Comparison of ENCODE assay signal across 1 cellular context in genomic region chr1:17606826-17607440, GRCh38.
A peak's percentile ranks its signal among the peaks of the same experiment; 100 is the strongest.
TF ChIP-seq lines count a peak whose summit lies in the region.

No MANE protein-coding gene starts in this region.

TF ChIP-seq in HepG2, 621 proteins besides CTCF, POLR2A, EP300 and RAD21 (continued from another document and continues in another):
- TF ChIP-seq, protein P1, sequence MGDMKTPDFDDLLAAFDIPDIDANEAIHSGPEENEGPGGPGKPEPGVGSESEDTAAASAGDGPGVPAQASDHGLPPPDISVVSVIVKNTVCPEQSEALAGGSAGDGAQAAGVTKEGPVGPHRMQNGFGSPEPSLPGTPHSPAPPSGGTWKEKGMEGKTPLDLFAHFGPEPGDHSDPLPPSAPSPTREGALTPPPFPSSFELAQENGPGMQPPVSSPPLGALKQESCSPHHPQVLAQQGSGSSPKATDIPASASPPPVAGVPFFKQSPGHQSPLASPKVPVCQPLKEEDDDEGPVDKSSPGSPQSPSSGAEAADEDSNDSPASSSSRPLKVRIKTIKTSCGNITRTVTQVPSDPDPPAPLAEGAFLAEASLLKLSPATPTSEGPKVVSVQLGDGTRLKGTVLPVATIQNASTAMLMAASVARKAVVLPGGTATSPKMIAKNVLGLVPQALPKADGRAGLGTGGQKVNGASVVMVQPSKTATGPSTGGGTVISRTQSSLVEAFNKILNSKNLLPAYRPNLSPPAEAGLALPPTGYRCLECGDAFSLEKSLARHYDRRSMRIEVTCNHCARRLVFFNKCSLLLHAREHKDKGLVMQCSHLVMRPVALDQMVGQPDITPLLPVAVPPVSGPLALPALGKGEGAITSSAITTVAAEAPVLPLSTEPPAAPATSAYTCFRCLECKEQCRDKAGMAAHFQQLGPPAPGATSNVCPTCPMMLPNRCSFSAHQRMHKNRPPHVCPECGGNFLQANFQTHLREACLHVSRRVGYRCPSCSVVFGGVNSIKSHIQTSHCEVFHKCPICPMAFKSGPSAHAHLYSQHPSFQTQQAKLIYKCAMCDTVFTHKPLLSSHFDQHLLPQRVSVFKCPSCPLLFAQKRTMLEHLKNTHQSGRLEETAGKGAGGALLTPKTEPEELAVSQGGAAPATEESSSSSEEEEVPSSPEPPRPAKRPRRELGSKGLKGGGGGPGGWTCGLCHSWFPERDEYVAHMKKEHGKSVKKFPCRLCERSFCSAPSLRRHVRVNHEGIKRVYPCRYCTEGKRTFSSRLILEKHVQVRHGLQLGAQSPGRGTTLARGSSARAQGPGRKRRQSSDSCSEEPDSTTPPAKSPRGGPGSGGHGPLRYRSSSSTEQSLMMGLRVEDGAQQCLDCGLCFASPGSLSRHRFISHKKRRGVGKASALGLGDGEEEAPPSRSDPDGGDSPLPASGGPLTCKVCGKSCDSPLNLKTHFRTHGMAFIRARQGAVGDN (CRISPR knock-in tag; IDR thresholded peaks at IDR 0.05): peak; percentile 43
- TF ChIP-seq NRL (CRISPR knock-in tag; IDR thresholded peaks at IDR 0.05; ENCODE audit: borderline replicate concordance): peak; percentile 28; the same call in 1 of the 2 replicates
- TF ChIP-seq BCL6 (CRISPR knock-in tag; IDR thresholded peaks at IDR 0.05): 0 out of 2 replicates have a peak, but pooled peaks have one; percentile 20
- peak; percentile 51 for TF ChIP-seq RBM22 (optimal IDR thresholded peaks at IDR 0.05; ENCODE audit: low read length)
- peak; percentile 23 for TF ChIP-seq TEAD3 (CRISPR knock-in tag; optimal IDR thresholded peaks at IDR 0.05; ENCODE audit: borderline replicate concordance)
- TF ChIP-seq, protein P2, sequence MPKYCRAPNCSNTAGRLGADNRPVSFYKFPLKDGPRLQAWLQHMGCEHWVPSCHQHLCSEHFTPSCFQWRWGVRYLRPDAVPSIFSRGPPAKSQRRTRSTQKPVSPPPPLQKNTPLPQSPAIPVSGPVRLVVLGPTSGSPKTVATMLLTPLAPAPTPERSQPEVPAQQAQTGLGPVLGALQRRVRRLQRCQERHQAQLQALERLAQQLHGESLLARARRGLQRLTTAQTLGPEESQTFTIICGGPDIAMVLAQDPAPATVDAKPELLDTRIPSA (CRISPR knock-in tag; IDR thresholded peaks at IDR 0.05; ENCODE audit: borderline replicate concordance): no peak
- TF ChIP-seq ZNF430 (CRISPR knock-in tag; IDR thresholded peaks at IDR 0.05): no peak
- peak; percentile 19; the same call in 1 of the 2 replicates for TF ChIP-seq ZNF788 (CRISPR knock-in tag; IDR thresholded peaks at IDR 0.05; ENCODE audit: borderline replicate concordance)
- TF ChIP-seq ZNF737 (CRISPR knock-in tag; IDR thresholded peaks at IDR 0.05; ENCODE audit: borderline replicate concordance): no peak
- TF ChIP-seq ZSCAN31 (CRISPR knock-in tag; IDR thresholded peaks at IDR 0.05; ENCODE audit: low read depth): 0 out of 2 replicates have a peak, but pooled peaks have one; percentile 36
- TF ChIP-seq ZNF136 (CRISPR knock-in tag; IDR thresholded peaks at IDR 0.05; ENCODE audit: low read depth): no peak
- TF ChIP-seq, protein P3, sequence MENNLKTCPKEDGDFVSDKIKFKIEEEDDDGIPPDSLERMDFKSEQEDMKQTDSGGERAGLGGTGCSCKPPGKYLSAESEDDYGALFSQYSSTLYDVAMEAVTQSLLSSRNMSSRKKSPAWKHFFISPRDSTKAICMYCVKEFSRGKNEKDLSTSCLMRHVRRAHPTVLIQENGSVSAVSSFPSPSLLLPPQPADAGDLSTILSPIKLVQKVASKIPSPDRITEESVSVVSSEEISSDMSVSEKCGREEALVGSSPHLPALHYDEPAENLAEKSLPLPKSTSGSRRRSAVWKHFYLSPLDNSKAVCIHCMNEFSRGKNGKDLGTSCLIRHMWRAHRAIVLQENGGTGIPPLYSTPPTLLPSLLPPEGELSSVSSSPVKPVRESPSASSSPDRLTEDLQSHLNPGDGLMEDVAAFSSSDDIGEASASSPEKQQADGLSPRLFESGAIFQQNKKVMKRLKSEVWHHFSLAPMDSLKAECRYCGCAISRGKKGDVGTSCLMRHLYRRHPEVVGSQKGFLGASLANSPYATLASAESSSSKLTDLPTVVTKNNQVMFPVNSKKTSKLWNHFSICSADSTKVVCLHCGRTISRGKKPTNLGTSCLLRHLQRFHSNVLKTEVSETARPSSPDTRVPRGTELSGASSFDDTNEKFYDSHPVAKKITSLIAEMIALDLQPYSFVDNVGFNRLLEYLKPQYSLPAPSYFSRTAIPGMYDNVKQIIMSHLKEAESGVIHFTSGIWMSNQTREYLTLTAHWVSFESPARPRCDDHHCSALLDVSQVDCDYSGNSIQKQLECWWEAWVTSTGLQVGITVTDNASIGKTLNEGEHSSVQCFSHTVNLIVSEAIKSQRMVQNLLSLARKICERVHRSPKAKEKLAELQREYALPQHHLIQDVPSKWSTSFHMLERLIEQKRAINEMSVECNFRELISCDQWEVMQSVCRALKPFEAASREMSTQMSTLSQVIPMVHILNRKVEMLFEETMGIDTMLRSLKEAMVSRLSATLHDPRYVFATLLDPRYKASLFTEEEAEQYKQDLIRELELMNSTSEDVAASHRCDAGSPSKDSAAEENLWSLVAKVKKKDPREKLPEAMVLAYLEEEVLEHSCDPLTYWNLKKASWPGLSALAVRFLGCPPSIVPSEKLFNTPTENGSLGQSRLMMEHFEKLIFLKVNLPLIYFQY (CRISPR knock-in tag; IDR thresholded peaks at IDR 0.05; ENCODE audit: borderline replicate concordance): 0 out of 2 replicates have a peak, but pooled peaks have one; percentile 28
- no peak for TF ChIP-seq ZNF839 (CRISPR knock-in tag; IDR thresholded peaks at IDR 0.05; ENCODE audit: borderline replicate concordance)
- no peak for TF ChIP-seq GTF2F1 (IDR thresholded peaks at IDR 0.05; ENCODE audit: low read length)
- TF ChIP-seq BATF2 (CRISPR knock-in tag; IDR thresholded peaks at IDR 0.05): no peak
- TF ChIP-seq, protein P4, sequence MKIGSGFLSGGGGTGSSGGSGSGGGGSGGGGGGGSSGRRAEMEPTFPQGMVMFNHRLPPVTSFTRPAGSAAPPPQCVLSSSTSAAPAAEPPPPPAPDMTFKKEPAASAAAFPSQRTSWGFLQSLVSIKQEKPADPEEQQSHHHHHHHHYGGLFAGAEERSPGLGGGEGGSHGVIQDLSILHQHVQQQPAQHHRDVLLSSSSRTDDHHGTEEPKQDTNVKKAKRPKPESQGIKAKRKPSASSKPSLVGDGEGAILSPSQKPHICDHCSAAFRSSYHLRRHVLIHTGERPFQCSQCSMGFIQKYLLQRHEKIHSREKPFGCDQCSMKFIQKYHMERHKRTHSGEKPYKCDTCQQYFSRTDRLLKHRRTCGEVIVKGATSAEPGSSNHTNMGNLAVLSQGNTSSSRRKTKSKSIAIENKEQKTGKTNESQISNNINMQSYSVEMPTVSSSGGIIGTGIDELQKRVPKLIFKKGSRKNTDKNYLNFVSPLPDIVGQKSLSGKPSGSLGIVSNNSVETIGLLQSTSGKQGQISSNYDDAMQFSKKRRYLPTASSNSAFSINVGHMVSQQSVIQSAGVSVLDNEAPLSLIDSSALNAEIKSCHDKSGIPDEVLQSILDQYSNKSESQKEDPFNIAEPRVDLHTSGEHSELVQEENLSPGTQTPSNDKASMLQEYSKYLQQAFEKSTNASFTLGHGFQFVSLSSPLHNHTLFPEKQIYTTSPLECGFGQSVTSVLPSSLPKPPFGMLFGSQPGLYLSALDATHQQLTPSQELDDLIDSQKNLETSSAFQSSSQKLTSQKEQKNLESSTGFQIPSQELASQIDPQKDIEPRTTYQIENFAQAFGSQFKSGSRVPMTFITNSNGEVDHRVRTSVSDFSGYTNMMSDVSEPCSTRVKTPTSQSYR (CRISPR knock-in tag; IDR thresholded peaks at IDR 0.05; ENCODE audit: borderline replicate concordance): 0 out of 2 replicates have a peak, but pooled peaks have one; percentile 10
- TF ChIP-seq, protein P5, sequence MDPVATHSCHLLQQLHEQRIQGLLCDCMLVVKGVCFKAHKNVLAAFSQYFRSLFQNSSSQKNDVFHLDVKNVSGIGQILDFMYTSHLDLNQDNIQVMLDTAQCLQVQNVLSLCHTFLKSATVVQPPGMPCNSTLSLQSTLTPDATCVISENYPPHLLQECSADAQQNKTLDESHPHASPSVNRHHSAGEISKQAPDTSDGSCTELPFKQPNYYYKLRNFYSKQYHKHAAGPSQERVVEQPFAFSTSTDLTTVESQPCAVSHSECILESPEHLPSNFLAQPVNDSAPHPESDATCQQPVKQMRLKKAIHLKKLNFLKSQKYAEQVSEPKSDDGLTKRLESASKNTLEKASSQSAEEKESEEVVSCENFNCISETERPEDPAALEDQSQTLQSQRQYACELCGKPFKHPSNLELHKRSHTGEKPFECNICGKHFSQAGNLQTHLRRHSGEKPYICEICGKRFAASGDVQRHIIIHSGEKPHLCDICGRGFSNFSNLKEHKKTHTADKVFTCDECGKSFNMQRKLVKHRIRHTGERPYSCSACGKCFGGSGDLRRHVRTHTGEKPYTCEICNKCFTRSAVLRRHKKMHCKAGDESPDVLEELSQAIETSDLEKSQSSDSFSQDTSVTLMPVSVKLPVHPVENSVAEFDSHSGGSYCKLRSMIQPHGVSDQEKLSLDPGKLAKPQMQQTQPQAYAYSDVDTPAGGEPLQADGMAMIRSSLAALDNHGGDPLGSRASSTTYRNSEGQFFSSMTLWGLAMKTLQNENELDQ (CRISPR knock-in tag; IDR thresholded peaks at IDR 0.05; ENCODE audit: borderline replicate concordance): no peak
- TF ChIP-seq ISL2 (CRISPR knock-in tag; IDR thresholded peaks at IDR 0.05): 0 out of 2 replicates have a peak, but pooled peaks have one; percentile 29
- peak; percentile 19 for TF ChIP-seq ZNF781 (CRISPR knock-in tag; IDR thresholded peaks at IDR 0.05; ENCODE audit: borderline replicate concordance, not compliant biosample characterization)
- peak; percentile 48; the same call in 1 of the 2 replicates for TF ChIP-seq SIN3A (IDR thresholded peaks at IDR 0.05; ENCODE audit: borderline replicate concordance, low read depth, low read length)
- TF ChIP-seq KDM3A (CRISPR knock-in tag; IDR thresholded peaks at IDR 0.05; ENCODE audit: low read depth): 0 out of 2 replicates have a peak, but pooled peaks have one; percentile 51
- TF ChIP-seq IRF2 (CRISPR knock-in tag; IDR thresholded peaks at IDR 0.05): 0 out of 2 replicates have a peak, but pooled peaks have one; percentile 32
- peak; percentile 95 for TF ChIP-seq STAG1 (CRISPR knock-in tag; IDR thresholded peaks at IDR 0.05)
- TF ChIP-seq, protein P6, sequence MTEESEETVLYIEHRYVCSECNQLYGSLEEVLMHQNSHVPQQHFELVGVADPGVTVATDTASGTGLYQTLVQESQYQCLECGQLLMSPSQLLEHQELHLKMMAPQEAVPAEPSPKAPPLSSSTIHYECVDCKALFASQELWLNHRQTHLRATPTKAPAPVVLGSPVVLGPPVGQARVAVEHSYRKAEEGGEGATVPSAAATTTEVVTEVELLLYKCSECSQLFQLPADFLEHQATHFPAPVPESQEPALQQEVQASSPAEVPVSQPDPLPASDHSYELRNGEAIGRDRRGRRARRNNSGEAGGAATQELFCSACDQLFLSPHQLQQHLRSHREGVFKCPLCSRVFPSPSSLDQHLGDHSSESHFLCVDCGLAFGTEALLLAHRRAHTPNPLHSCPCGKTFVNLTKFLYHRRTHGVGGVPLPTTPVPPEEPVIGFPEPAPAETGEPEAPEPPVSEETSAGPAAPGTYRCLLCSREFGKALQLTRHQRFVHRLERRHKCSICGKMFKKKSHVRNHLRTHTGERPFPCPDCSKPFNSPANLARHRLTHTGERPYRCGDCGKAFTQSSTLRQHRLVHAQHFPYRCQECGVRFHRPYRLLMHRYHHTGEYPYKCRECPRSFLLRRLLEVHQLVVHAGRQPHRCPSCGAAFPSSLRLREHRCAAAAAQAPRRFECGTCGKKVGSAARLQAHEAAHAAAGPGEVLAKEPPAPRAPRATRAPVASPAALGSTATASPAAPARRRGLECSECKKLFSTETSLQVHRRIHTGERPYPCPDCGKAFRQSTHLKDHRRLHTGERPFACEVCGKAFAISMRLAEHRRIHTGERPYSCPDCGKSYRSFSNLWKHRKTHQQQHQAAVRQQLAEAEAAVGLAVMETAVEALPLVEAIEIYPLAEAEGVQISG (CRISPR knock-in tag; IDR thresholded peaks at IDR 0.05): 0 out of 2 replicates have a peak, but pooled peaks have one; percentile 17
- 0 out of 2 replicates have a peak, but pooled peaks have one; percentile 15 for TF ChIP-seq BHLHE40 (IDR thresholded peaks at IDR 0.05; ENCODE audit: low read length)
- peak; percentile 8; the same call in 1 of the 2 replicates for TF ChIP-seq HNF4A (CRISPR knock-in tag; IDR thresholded peaks at IDR 0.05)
- no peak for TF ChIP-seq PPARG (CRISPR knock-in tag; conservative IDR thresholded peaks at IDR 0.05)
- peak; percentile 29; the same call in 1 of the 2 replicates for TF ChIP-seq MYC (CRISPR knock-in tag; IDR thresholded peaks at IDR 0.05; ENCODE audit: borderline replicate concordance)
- TF ChIP-seq SMC3 (IDR thresholded peaks at IDR 0.05; ENCODE audit: low read length): peak; percentile 90
- peak; percentile 30; the same call in 1 of the 2 replicates for TF ChIP-seq SALL1 (CRISPR knock-in tag; IDR thresholded peaks at IDR 0.05)
- peak; percentile 18; the same call in 1 of the 2 replicates for TF ChIP-seq MED1 (CRISPR knock-in tag; IDR thresholded peaks at IDR 0.05)
- TF ChIP-seq, protein P7, sequence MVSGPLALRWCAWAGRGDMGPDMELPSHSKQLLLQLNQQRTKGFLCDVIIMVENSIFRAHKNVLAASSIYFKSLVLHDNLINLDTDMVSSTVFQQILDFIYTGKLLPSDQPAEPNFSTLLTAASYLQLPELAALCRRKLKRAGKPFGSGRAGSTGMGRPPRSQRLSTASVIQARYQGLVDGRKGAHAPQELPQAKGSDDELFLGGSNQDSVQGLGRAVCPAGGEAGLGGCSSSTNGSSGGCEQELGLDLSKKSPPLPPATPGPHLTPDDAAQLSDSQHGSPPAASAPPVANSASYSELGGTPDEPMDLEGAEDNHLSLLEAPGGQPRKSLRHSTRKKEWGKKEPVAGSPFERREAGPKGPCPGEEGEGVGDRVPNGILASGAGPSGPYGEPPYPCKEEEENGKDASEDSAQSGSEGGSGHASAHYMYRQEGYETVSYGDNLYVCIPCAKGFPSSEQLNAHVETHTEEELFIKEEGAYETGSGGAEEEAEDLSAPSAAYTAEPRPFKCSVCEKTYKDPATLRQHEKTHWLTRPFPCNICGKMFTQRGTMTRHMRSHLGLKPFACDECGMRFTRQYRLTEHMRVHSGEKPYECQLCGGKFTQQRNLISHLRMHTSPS (CRISPR knock-in tag; IDR thresholded peaks at IDR 0.05; ENCODE audit: low read depth): no peak
